In the genomic region with DNA sequence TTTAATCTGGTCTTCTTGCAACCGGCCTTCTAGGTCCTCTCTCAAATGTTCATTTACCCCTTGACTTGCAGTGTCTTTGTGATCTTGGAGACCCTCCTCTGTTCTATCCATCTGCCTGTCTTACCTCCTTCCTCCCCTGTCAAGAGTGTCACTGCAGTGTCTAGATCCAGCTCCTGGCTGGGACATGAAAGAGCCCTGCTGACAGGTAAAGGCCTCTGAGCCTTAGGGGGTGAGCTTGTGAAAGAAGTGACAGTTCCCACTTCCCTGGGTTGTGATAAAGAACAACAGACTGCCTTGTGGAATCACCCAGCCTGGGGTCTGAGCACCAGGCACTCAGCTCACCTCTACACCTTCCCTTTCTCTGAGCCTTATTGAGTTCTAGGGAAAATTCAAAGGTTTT, we compare ENCODE assay signal across 19 cellular contexts.
A peak's percentile ranks its signal among the peaks of the same experiment; 100 is the strongest.
DNase-seq lines count a peak whose midpoint lies in the region; ATAC-seq, FAIRE-seq and TF ChIP-seq lines count a peak whose summit lies in the region.
"Had no signal": no experiment of that assay in that cellular context is flagged by ENCODE, and none has a peak within 500 bp of the region (broad histone marks: within the 10 kb centered on the region; RNA-seq: fewer than 3 reads in every experiment).

No MANE protein-coding gene starts in this region.

- no peaks in the 10 kb centered on the region for H3K36me3 ChIP-seq in H7 (replicated peaks; ENCODE audit: control insufficient read depth, insufficient read depth, low read length)
- no peaks in the 10 kb centered on the region for H3K36me3 ChIP-seq in neural progenitor cell
- H3K36me3 ChIP-seq: BLaER1 treated with 17β-estradiol and CSF1 and Interleukin-3, amounts not matched to agents 10 nM and 100 nM; HAP-1 had no signal

- peaks cover 18% of the 10 kb centered on the region for H3K4me1 ChIP-seq in neural progenitor cell
- H3K4me1 ChIP-seq: HAP-1 had no signal

- H3K4me3 ChIP-seq in H7 (ENCODE audit: insufficient read depth, low read depth, low read length): no peak overlapping the region
- no peak overlapping the region for H3K4me3 ChIP-seq in neural progenitor cell
- H3K4me3 ChIP-seq: BLaER1 treated with 17β-estradiol and CSF1 and Interleukin-3, amounts not matched to agents 10 nM and 100 nM; HAP-1 had no signal

- no peak overlapping the region for H3K27ac ChIP-seq in neural progenitor cell
- H3K27ac ChIP-seq: BLaER1 treated with 17β-estradiol and CSF1 and Interleukin-3, amounts not matched to agents 10 nM and 100 nM; HL-60 had no signal

- ATAC-seq in effector memory CD8-positive, alpha-beta T cell (replicated peaks): no peak

- peak overlapping the region; percentile 33 to 59 for H3K27ac Mint-ChIP-seq in effector memory CD8-positive, alpha-beta T cell
- H3K27ac Mint-ChIP-seq in neural progenitor cell (peak overlapping the region; percentile 52), CD14-positive monocyte (no peak overlapping the region)
- H3K27ac Mint-ChIP-seq: CD4-positive, alpha-beta T cell; HFFc6 had no signal

- H3K9me3 ChIP-seq in neural progenitor cell (ENCODE audit: low read depth): no peaks in the 10 kb centered on the region
- H3K9me3 ChIP-seq: BLaER1 treated with 17β-estradiol and CSF1 and Interleukin-3, amounts not matched to agents 10 nM and 100 nM; HAP-1 had no signal

- intact Hi-C loops in CD14-positive monocyte (cut with micrococcal nuclease): no loop called here

- TF ChIP-seq POLR2A in GM12891 (IDR thresholded peaks at IDR 0.05; ENCODE audit: low read depth, low read length): no peak

- H4K20me1 ChIP-seq in neural progenitor cell (ENCODE audit: low read depth): no peaks in the 10 kb centered on the region
- H4K20me1 ChIP-seq: BLaER1 treated with 17β-estradiol and CSF1 and Interleukin-3, amounts not matched to agents 10 nM and 100 nM had no signal

- DNase-seq in GM12891 (ENCODE audit: insufficient read length, low spot score) (no peak), H7 (peak; percentile 34), neural progenitor cell (ENCODE audit: low spot score) (no peak), GM20000 (ENCODE audit: low spot score) (no peak), mucosa of gallbladder (ENCODE audit: low spot score) (no peak), CD14-positive monocyte (ENCODE audit: low spot score) (no peak)
- no peak for DNase-seq in effector memory CD8-positive, alpha-beta T cell
- DNase-seq in stimulated activated naive CD4-positive, alpha-beta T cell treated with Interleukin-2 at 50 U/mL for 16 hours (lab: John Stamatoyannopoulos, UW): no peak
- DNase-seq: ACHN; Calu3; CD4-positive, alpha-beta T cell; DMS 273 treated with DMSO at 0.1 percent for 48 hours; GOT3 had no signal

- H3K27me3 Mint-ChIP-seq in effector memory CD8-positive, alpha-beta T cell: no peaks in the 10 kb centered on the region
- peaks cover 2% of the 10 kb centered on the region for H3K27me3 Mint-ChIP-seq in neural progenitor cell (ENCODE audit: insufficient read depth, low read depth)
- H3K27me3 Mint-ChIP-seq in CD14-positive monocyte (ENCODE audit: low read depth in 3 of 3): peaks cover 0 to 4% (median 0%) of the 10 kb centered on the region in 3 donors
- H3K27me3 Mint-ChIP-seq: CD4-positive, alpha-beta T cell had no signal

- H3K4me3 Mint-ChIP-seq in effector memory CD8-positive, alpha-beta T cell: no peak overlapping the region
- H3K4me3 Mint-ChIP-seq in neural progenitor cell: no peak overlapping the region
- no peak overlapping the region for H3K4me3 Mint-ChIP-seq in CD14-positive monocyte
- H3K4me3 Mint-ChIP-seq: CD4-positive, alpha-beta T cell; HFFc6 had no signal

- H3F3A ChIP-seq in neural progenitor cell (ENCODE audit: low read depth): peaks cover 14% of the 10 kb centered on the region

- no peak for TF ChIP-seq CTCF in neural progenitor cell (IDR thresholded peaks at IDR 0.05)
- no peak for TF ChIP-seq CTCF in GM20000 (IDR thresholded peaks at IDR 0.05; ENCODE audit: extremely low read depth, missing control alignments)
- no peak for TF ChIP-seq CTCF in CD14-positive monocyte (IDR thresholded peaks at IDR 0.05)

- no peaks in the 10 kb centered on the region for H3K36me3 Mint-ChIP-seq in effector memory CD8-positive, alpha-beta T cell (ENCODE audit: insufficient read depth)
- no peaks in the 10 kb centered on the region for H3K36me3 Mint-ChIP-seq in neural progenitor cell
- no peaks in the 10 kb centered on the region for H3K36me3 Mint-ChIP-seq in CD14-positive monocyte

- H3K27me3 ChIP-seq in H7 (ENCODE audit: control insufficient read depth, insufficient read depth, low read length): no peaks in the 10 kb centered on the region
- H3K27me3 ChIP-seq in neural progenitor cell: no peaks in the 10 kb centered on the region
- H3K27me3 ChIP-seq: BLaER1 treated with 17β-estradiol and CSF1 and Interleukin-3, amounts not matched to agents 10 nM and 100 nM had no signal

- peak; percentile 5 for FAIRE-seq in GM12891 (lab: Jason Lieb, UNC)
- FAIRE-seq: G401.6, GM18507 had no signal

- no peaks in the 10 kb centered on the region for H3K4me1 Mint-ChIP-seq in effector memory CD8-positive, alpha-beta T cell (ENCODE audit: low read depth in 2 of 2)
- H3K4me1 Mint-ChIP-seq in neural progenitor cell (peaks cover 5% of the 10 kb centered on the region), CD14-positive monocyte (peaks cover 3% of the 10 kb centered on the region)

- H3K79me2 ChIP-seq in neural progenitor cell (ENCODE audit: low read depth): no peaks in the 10 kb centered on the region

- no peaks in the 10 kb centered on the region for H3K9me3 Mint-ChIP-seq in effector memory CD8-positive, alpha-beta T cell
- H3K9me3 Mint-ChIP-seq in neural progenitor cell (no peaks in the 10 kb centered on the region), CD14-positive monocyte (no peaks in the 10 kb centered on the region)
- H3K9me3 Mint-ChIP-seq: CD4-positive, alpha-beta T cell; HFFc6 had no signal

- H3K9ac ChIP-seq in neural progenitor cell: no peak overlapping the region
- H3K9ac ChIP-seq: BLaER1 treated with 17β-estradiol and CSF1 and Interleukin-3, amounts not matched to agents 10 nM and 100 nM had no signal

- no peak overlapping the region for H3K4me2 ChIP-seq in neural progenitor cell
- H3K4me2 ChIP-seq: BLaER1 treated with 17β-estradiol and CSF1 and Interleukin-3, amounts not matched to agents 10 nM and 100 nM had no signal

- H2AFZ ChIP-seq in neural progenitor cell (replicated peaks): no peak overlapping the region

TF ChIP-seq in GM12891, 5 proteins besides CTCF, POLR2A, EP300 and RAD21:
- TF ChIP-seq POLR2AphosphoS5 (IDR thresholded peaks at IDR 0.05; ENCODE audit: low read depth, low read length) (no peak), PAX5 (IDR thresholded peaks at IDR 0.05; ENCODE audit: insufficient read depth, low read length, severe bottlenecking) (no peak), SPI1 (IDR thresholded peaks at IDR 0.05; ENCODE audit: low read depth, low read length) (no peak), TAF1 (IDR thresholded peaks at IDR 0.05; ENCODE audit: low read depth, low read length) (no peak), POU2F2 (IDR thresholded peaks at IDR 0.05; ENCODE audit: low read depth, low read length) (no peak)
TF ChIP-seq in GM12891: peak in this region for 0.

Comparison
In these comparisons a context has a peak if more than half of its experiments do, and no peak if none do; other contexts are left out.
1. H3K27ac Mint-ChIP-seq: peak in effector memory CD8-positive, alpha-beta T cell (2 of 2) and neural progenitor cell (single experiment); none in CD14-positive monocyte (0 of 7).